ENCODE assay signal across 24 cellular contexts in the genomic region with DNA sequence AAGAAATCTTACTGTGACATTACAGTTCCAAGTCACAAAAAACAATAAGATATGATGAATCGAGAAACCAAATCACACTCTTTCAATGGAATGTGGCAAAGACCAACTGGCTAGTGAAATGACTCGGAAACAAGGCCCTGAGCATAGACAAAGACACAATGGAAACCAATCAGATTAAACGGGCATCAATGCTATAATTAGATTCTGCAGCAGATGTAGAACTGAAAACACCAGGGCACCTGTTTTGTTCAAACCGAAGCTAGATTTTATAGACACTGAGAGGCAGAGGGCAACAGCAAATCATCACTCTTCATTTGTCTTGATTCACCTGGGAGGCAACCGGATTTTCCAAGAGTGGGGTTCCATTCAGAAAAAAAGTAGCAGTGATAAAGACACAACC.
DNase-seq lines count a peak whose midpoint lies in the region; ATAC-seq and TF ChIP-seq lines count a peak whose summit lies in the region.
"Had no signal": no experiment of that assay in that cellular context is flagged by ENCODE, and none has a peak within 500 bp of the region (broad histone marks: within the 10 kb centered on the region; RNA-seq: fewer than 3 reads in every experiment).

No MANE protein-coding gene starts in this region.

- H3K9me3 ChIP-seq in BE2C (no peaks in the 10 kb centered on the region), upper lobe of left lung (no peaks in the 10 kb centered on the region)
- H3K9me3 ChIP-seq: esophagus muscularis mucosa, gastroesophageal sphincter, SJCRH30 had no signal

- H3K4me3 ChIP-seq in BE2C (ENCODE audit: low read depth, low read length) (no peak overlapping the region), upper lobe of left lung (no peak overlapping the region)
- H3K4me3 ChIP-seq: esophagus muscularis mucosa, gastroesophageal sphincter, GM23248, SJCRH30 had no signal

- intact Hi-C loops in posterior cingulate gyrus (cut with DNase I), result no loop called here

- 83 to 84% methylated on average over 5 of the region's 5 CpGs for WGBS in upper lobe of left lung, 2 donors

- H3K4me1 ChIP-seq in BE2C, result peaks cover 17% of the 10 kb centered on the region
- no peaks in the 10 kb centered on the region for H3K4me1 ChIP-seq in upper lobe of left lung
- H3K4me1 ChIP-seq: esophagus muscularis mucosa, gastroesophageal sphincter, SJCRH30 had no signal

- ATAC-seq in HG02678 (IDR thresholded peaks at IDR 0.05; ENCODE audit: unreplicated experiment), result peak; percentile 50
- ATAC-seq in HG03521 (IDR thresholded peaks at IDR 0.05; ENCODE audit: unreplicated experiment), result no peak
- ATAC-seq in upper lobe of left lung (ENCODE audit: low FRiP score in 2 of 2), result no peak
- ATAC-seq: activated CD8-positive, alpha-beta memory T cell treated with anti-CD3 and anti-CD28 coated beads, Interleukin-2, amount 10 ng/mL, durations not matched to agents 7 days and 5 days; activated T-helper 17 cell treated with anti-CD3 and anti-CD28 coated beads, Interleukin-2, amount 50 U/mL, for 72 hours; gastroesophageal sphincter; natural killer cell treated with Interleukin-12 subunit alpha and Interleukin-12 subunit beta and Interleukin-15 and Interleukin-18, amount 100 ng/mL, for 72 hours; T-helper 17 cell had no signal

- H3K36me3 ChIP-seq in BE2C (no peaks in the 10 kb centered on the region), upper lobe of left lung (no peaks in the 10 kb centered on the region)
- H3K36me3 ChIP-seq: esophagus muscularis mucosa, gastroesophageal sphincter, SJCRH30 had no signal

- H3K27me3 ChIP-seq in BE2C (no peaks in the 10 kb centered on the region), upper lobe of left lung (no peaks in the 10 kb centered on the region)
- H3K27me3 ChIP-seq: esophagus muscularis mucosa, gastroesophageal sphincter, SJCRH30 had no signal

- TF ChIP-seq EP300 in upper lobe of left lung (IDR thresholded peaks at IDR 0.05), result no peak

- H3K27ac ChIP-seq in upper lobe of left lung, result no peak overlapping the region
- H3K27ac ChIP-seq: esophagus muscularis mucosa, gastroesophageal sphincter, GM23248, SJCRH30 had no signal

- no peak for TF ChIP-seq POLR2A in upper lobe of left lung (IDR thresholded peaks at IDR 0.05)

- TF ChIP-seq CTCF in BE2C (IDR thresholded peaks at IDR 0.05; ENCODE audit: low read depth, low read length) (no peak), upper lobe of left lung (IDR thresholded peaks at IDR 0.05) (no peak)

- peak; percentile 14 for DNase-seq in BE2C
- DNase-seq in NCI-H2227 treated with DMSO at 0.1 percent for 48 hours (lab: John Stamatoyannopoulos, UW), result peak; percentile 52
- DNase-seq in SK-N-DZ (ENCODE audit: low spot score), result peak; percentile 63
- no peak for DNase-seq in posterior cingulate gyrus
- no peak for DNase-seq in AG20443 (ENCODE audit: low spot score)
- DNase-seq in upper lobe of left lung, result no peak
- DNase-seq: activated CD4-positive, alpha-beta T cell treated with anti-CD3 and anti-CD28 coated beads for 48 hours; activated CD8-positive, alpha-beta memory T cell treated with anti-CD3 and anti-CD28 coated beads, Interleukin-2, amount 10 ng/mL, durations not matched to agents 7 days and 5 days; activated naive CD8-positive, alpha-beta T cell treated with anti-CD3 and anti-CD28 coated beads, Interleukin-2, amount 10 ng/mL, durations not matched to agents 7 days and 5 days; DMS53; effector CD4-positive, alpha-beta T cell; GM23248; kidney glomerular epithelial cell; NCI-H1048; NCI-H510A treated with DMSO at 0.1 percent for 48 hours; stimulated activated naive CD4-positive, alpha-beta T cell; T-helper 17 cell had no signal

Comparison
In these comparisons a context has a peak if more than half of its experiments do, and no peak if none do; other contexts are left out.
1. DNase-seq: peak in BE2C (single experiment), NCI-H2227 treated with DMSO at 0.1 percent for 48 hours (single experiment) and SK-N-DZ (single experiment); none in posterior cingulate gyrus (0 of 10), AG20443 (single experiment) and upper lobe of left lung (0 of 2).